ENCODE assay signal across 18 cellular contexts in the genomic region with DNA sequence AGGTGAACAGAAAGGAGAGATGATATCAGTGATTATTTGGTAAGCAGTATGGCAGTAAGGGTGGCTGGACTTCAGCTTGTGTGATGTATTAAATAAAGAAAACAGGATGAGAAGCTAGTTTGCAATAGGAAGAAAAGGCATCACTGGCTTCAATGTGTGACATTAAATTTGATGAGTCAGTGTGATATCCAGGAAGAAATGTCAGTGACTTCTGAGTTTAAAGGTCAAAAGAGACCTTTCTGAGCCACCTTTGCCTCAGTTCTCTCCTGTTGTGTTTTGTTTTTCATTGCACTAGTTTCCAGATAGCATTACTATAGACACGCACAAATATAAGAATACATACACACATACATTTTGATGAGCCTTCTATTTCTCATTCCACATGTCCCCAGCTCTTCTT.
DNase-seq lines count a peak whose midpoint lies in the region; ATAC-seq, FAIRE-seq and TF ChIP-seq lines count a peak whose summit lies in the region.
"Had no signal": no experiment of that assay in that cellular context is flagged by ENCODE, and none has a peak within 500 bp of the region (broad histone marks: within the 10 kb centered on the region; RNA-seq: fewer than 3 reads in every experiment).

No MANE protein-coding gene starts in this region.

- H3K79me2 ChIP-seq in GM23338 (replicated peaks; ENCODE audit: insufficient read depth) (no peaks in the 10 kb centered on the region), endothelial cell of umbilical vein (ENCODE audit: control insufficient read depth, insufficient read depth, low read length) (no peaks in the 10 kb centered on the region)

- H3K9me1 ChIP-seq in endothelial cell of umbilical vein (replicated peaks; ENCODE audit: control insufficient read depth, extremely low read depth, insufficient read depth, low read length) = no peaks in the 10 kb centered on the region

- BruUV-seq in endothelial cell of umbilical vein (replicated peaks; lab: Mats Ljungman, UMichigan) = no TSS peak

- H3K4me1 Mint-ChIP-seq in GM23338 = no peaks in the 10 kb centered on the region

- no peak overlapping the region for H3K4me3 ChIP-seq in GM23338
- H3K4me3 ChIP-seq in endothelial cell of umbilical vein (replicated peaks in 1 of 3; ENCODE audit: insufficient read depth in 1 of 3, low read depth in 1 of 3, low read length in 3 of 3) = no peak overlapping the region
- no peak overlapping the region for H3K4me3 ChIP-seq in right lobe of liver
- no peak overlapping the region for H3K4me3 ChIP-seq in ovary
- H3K4me3 ChIP-seq: HAP-1 had no signal

- H3K9me3 Mint-ChIP-seq in GM23338 = no peaks in the 10 kb centered on the region
- H3K9me3 Mint-ChIP-seq: CD14-positive monocyte; CD8-positive, alpha-beta memory T cell had no signal

- H3F3A ChIP-seq in GM23338 (replicated peaks; ENCODE audit: low read depth) = no peaks in the 10 kb centered on the region

- no peaks in the 10 kb centered on the region for H3K4me1 ChIP-seq in GM23338 (ENCODE audit: insufficient read depth)
- peaks cover 3% of the 10 kb centered on the region for H3K4me1 ChIP-seq in endothelial cell of umbilical vein (ENCODE audit: control insufficient read depth, extremely low read depth, insufficient read depth, low read length)
- peaks cover 0 to 11% (median 3%) of the 10 kb centered on the region in 4 donors for H3K4me1 ChIP-seq in right lobe of liver
- peaks cover 1% of the 10 kb centered on the region for H3K4me1 ChIP-seq in ovary (ENCODE audit: insufficient read depth)
- H3K4me1 ChIP-seq: Caco-2, HAP-1 had no signal

- H3K27me3 ChIP-seq in GM23338 (ENCODE audit: insufficient read depth) = no peaks in the 10 kb centered on the region
- H3K27me3 ChIP-seq in endothelial cell of umbilical vein (ENCODE audit: control insufficient read depth in 2 of 2, insufficient read depth in 2 of 2, low read length in 2 of 2) = no peaks in the 10 kb centered on the region
- H3K27me3 ChIP-seq in right lobe of liver = no peaks in the 10 kb centered on the region
- H3K27me3 ChIP-seq in ovary = no peaks in the 10 kb centered on the region

- H3K4me2 ChIP-seq in GM23338 (no peak overlapping the region), endothelial cell of umbilical vein (ENCODE audit: insufficient read depth, low read length) (no peak overlapping the region)

- DNase-seq in Caki2 (ENCODE audit: low read depth) = peak; percentile 5
- DNase-seq in GM23338 (ENCODE audit: low spot score) = no peak
- peak; percentile 25 for DNase-seq in endothelial cell of umbilical vein (ENCODE audit: low read depth, low spot score)
- DNase-seq in right lobe of liver = no peak
- no peak for DNase-seq in ovary
- no peak for DNase-seq in NCI-H1694 (lab: John Stamatoyannopoulos, UW)
- DNase-seq in activated CD4-positive, CD25-positive, alpha-beta regulatory T cell (lab: John Stamatoyannopoulos, UW) = no peak
- DNase-seq in mucosa of gallbladder (ENCODE audit: low spot score) = no peak
- DNase-seq: Caco-2; CD8-positive, alpha-beta memory T cell; DMS79; IMR-90; KG1 had no signal

- no peaks in the 10 kb centered on the region for H3K27me3 Mint-ChIP-seq in GM23338 (ENCODE audit: insufficient read depth, low read depth, poor library complexity)

- CTCF ChIA-PET in endothelial cell of umbilical vein (lab: Charles Lee) = interaction anchor here (0.5 to 1.3 kb wide), 2 partner anchors 15 to 43 kb away, joined by 3 read pairs; no protein-coding TSS in a partner anchor

- H3K27ac Mint-ChIP-seq in GM23338 = 0 out of 2 replicates have a peak overlapping the region, but pooled peaks have one; percentile 5
- H3K27ac Mint-ChIP-seq: CD8-positive, alpha-beta memory T cell had no signal

- H3K9me3 ChIP-seq in endothelial cell of umbilical vein (replicated peaks; ENCODE audit: control insufficient read depth, insufficient read depth, low read length) (no peaks in the 10 kb centered on the region), right lobe of liver (no peaks in the 10 kb centered on the region), ovary (no peaks in the 10 kb centered on the region)
- H3K9me3 ChIP-seq: Caco-2, HAP-1 had no signal

- no peak for FAIRE-seq in endothelial cell of umbilical vein (lab: Jason Lieb, UNC)
- FAIRE-seq: GM12892, GM19239, H1 had no signal

- H3K27ac ChIP-seq in GM23338 (ENCODE audit: low read depth) = no peak overlapping the region
- no peak overlapping the region for H3K27ac ChIP-seq in endothelial cell of umbilical vein (ENCODE audit: insufficient read depth, low read depth, low read length)
- H3K27ac ChIP-seq in right lobe of liver = no peak overlapping the region
- no peak overlapping the region for H3K27ac ChIP-seq in ovary

- TF ChIP-seq EP300 in ovary (IDR thresholded peaks at IDR 0.05) = no peak

- ATAC-seq in GM23338 (no peak), right lobe of liver (peak in 3 of 4 donors; percentile 48 to 79 (median 72))

- no peak for TF ChIP-seq CTCF in GM23338 (conservative IDR thresholded peaks at IDR 0.05; ENCODE audit: low read depth in 2 of 2)
- TF ChIP-seq CTCF in endothelial cell of umbilical vein (IDR thresholded peaks at IDR 0.05; ENCODE audit: extremely low read depth in 1 of 2, insufficient read depth in 1 of 2, low read depth in 1 of 2, low read length in 2 of 2) = no peak
- no peak for TF ChIP-seq CTCF in right lobe of liver (IDR thresholded peaks at IDR 0.05)
- TF ChIP-seq CTCF in ovary (IDR thresholded peaks at IDR 0.05) = no peak

- in situ Hi-C loops in Caki2 (cut with HindIII; ENCODE audit: low pct_unique_long_range_greater_than_20kb, low sequenced_read_pairs) = no loop called here

- no peaks in the 10 kb centered on the region for H3K9me2 ChIP-seq in GM23338 (ENCODE audit: insufficient read depth)

- no peak overlapping the region for H3K9ac ChIP-seq in endothelial cell of umbilical vein (replicated peaks; ENCODE audit: extremely low read depth, insufficient read depth, low read length)

- no peak overlapping the region for H2AFZ ChIP-seq in GM23338
- no peak overlapping the region for H2AFZ ChIP-seq in endothelial cell of umbilical vein (ENCODE audit: low read depth, low read length)

- 100% methylated on average over 1 of the region's 1 CpG for WGBS in right lobe of liver (ENCODE audit: insufficient coverage, low coverage, low lambda C conversion rate, missing lambda C conversion rate)
- WGBS in ovary, 3 donors = 96 to 100% (median 100%) methylated on average over 1 of the region's 1 CpG

- dilution Hi-C loops in endothelial cell of umbilical vein (cut with MboI; ENCODE audit: extremely low pct_ligation_motif_present, low sequenced_read_pairs) = no loop called here

- no peak for TF ChIP-seq POLR2A in endothelial cell of umbilical vein (IDR thresholded peaks at IDR 0.05; ENCODE audit: low read depth, low read length)
- TF ChIP-seq POLR2A in right lobe of liver (IDR thresholded peaks at IDR 0.05) = no peak
- no peak for TF ChIP-seq POLR2A in ovary (IDR thresholded peaks at IDR 0.05)

- H4K20me1 ChIP-seq in GM23338 (replicated peaks; ENCODE audit: insufficient read depth) = no peaks in the 10 kb centered on the region
- no peaks in the 10 kb centered on the region for H4K20me1 ChIP-seq in endothelial cell of umbilical vein (replicated peaks; ENCODE audit: control insufficient read depth, extremely low read depth, insufficient read depth, low read length)

- intact Hi-C loops in endothelial cell of umbilical vein (cut with micrococcal nuclease) = no loop called here
- intact Hi-C loops in right lobe of liver (cut with DNase I) = no loop called here
- intact Hi-C loops in ovary (cut with DNase I) = no loop called here

- H3K4me3 Mint-ChIP-seq in GM23338 = no peak overlapping the region
- H3K4me3 Mint-ChIP-seq: CD14-positive monocyte; CD8-positive, alpha-beta memory T cell had no signal

- POLR2A ChIA-PET in endothelial cell of umbilical vein (lab: Charles Lee) = no interaction called here

- no peaks in the 10 kb centered on the region for H3K36me3 Mint-ChIP-seq in GM23338 (ENCODE audit: low read depth)

- H3K36me3 ChIP-seq in GM23338 (ENCODE audit: insufficient read depth) (no peaks in the 10 kb centered on the region), endothelial cell of umbilical vein (ENCODE audit: control insufficient read depth in 2 of 2, extremely low read depth in 1 of 2, insufficient read depth in 2 of 2, low read length in 2 of 2) (no peaks in the 10 kb centered on the region), right lobe of liver (no peaks in the 10 kb centered on the region), ovary (no peaks in the 10 kb centered on the region)
- H3K36me3 ChIP-seq: HAP-1 had no signal

TF ChIP-seq in GM23338, 12 proteins besides CTCF, POLR2A, EP300 and RAD21 (continues in another document):
- TF ChIP-seq EZH2 (IDR thresholded peaks at IDR 0.05; ENCODE audit: low read depth, unreplicated experiment) (no peak), ZNF331 (CRISPR knock-in tag; IDR thresholded peaks at IDR 0.05; ENCODE audit: low read depth) (no peak), ZNF114 (CRISPR knock-in tag; IDR thresholded peaks at IDR 0.05) (no peak)
- TF ChIP-seq, protein P1, sequence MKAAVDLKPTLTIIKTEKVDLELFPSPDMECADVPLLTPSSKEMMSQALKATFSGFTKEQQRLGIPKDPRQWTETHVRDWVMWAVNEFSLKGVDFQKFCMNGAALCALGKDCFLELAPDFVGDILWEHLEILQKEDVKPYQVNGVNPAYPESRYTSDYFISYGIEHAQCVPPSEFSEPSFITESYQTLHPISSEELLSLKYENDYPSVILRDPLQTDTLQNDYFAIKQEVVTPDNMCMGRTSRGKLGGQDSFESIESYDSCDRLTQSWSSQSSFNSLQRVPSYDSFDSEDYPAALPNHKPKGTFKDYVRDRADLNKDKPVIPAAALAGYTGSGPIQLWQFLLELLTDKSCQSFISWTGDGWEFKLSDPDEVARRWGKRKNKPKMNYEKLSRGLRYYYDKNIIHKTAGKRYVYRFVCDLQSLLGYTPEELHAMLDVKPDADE (IDR thresholded peaks at IDR 0.05) = no peak

TF ChIP-seq in endothelial cell of umbilical vein, 7 proteins besides CTCF, POLR2A, EP300 and RAD21:
- TF ChIP-seq FOS (IDR thresholded peaks at IDR 0.05; ENCODE audit: borderline replicate concordance, insufficient read depth, low read length) (peak; percentile 6), MYC (IDR thresholded peaks at IDR 0.05; ENCODE audit: low read depth, low read length) (no peak), EZH2 (IDR thresholded peaks at IDR 0.05; ENCODE audit: borderline replicate concordance, low read depth, low read length, severe bottlenecking) (no peak)
- TF ChIP-seq, protein P2, sequence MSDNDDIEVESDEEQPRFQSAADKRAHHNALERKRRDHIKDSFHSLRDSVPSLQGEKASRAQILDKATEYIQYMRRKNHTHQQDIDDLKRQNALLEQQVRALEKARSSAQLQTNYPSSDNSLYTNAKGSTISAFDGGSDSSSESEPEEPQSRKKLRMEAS (IDR thresholded peaks at IDR 0.05; ENCODE audit: insufficient read depth, insufficient read length) = no peak

Comparison
In these comparisons a context has a peak if more than half of its experiments do, and no peak if none do; other contexts are left out.
1. DNase-seq: peak in Caki2 (single experiment) and endothelial cell of umbilical vein (single experiment); none in GM23338 (single experiment), right lobe of liver (0 of 3), ovary (0 of 5), NCI-H1694 (single experiment), activated CD4-positive, CD25-positive, alpha-beta regulatory T cell (0 of 4) and mucosa of gallbladder (single experiment).